21 cellular contexts compared by ENCODE assay signal in the genomic region with DNA sequence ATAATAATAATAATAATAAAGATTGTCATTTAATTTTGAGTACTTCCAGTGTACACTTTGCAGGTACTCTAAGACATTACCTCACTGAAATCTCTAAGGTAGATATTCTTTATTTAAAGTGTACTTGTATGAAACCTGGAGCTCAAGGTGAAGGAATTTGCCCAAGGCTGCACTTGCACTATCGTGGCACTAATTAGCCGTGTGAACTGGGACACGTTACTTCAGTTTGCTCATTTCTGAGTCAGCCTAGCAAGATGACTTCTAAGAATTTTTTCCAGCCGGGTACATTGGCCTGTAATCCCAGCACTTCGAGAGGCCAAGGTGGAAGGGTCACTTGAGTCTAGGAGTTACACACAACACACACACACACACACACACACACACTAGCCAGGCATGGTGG.
"Had no signal": no experiment of that assay in that cellular context is flagged by ENCODE, and none has a peak within 500 bp of the region (broad histone marks: within the 10 kb centered on the region; RNA-seq: fewer than 3 reads in every experiment).

No MANE protein-coding gene starts in this region.

- H3K9me3 Mint-ChIP-seq: effector memory CD8-positive, alpha-beta T cell; naive thymus-derived CD8-positive, alpha-beta T cell; stimulated activated naive B cell treated with anti-CD40 and anti-IgM and Interleukin-4, amounts not matched to agents 10 μg/mL and 1 μg/mL and 100 μg/mL, for 72 hours; stimulated activated naive CD8-positive, alpha-beta T cell treated with anti-CD3 and anti-CD28 coated beads, Interleukin-15, Interleukin-2, amounts not matched to agents 100 ng/mL and 50 ng/mL, for 24 hours had no signal

- H3K4me3 ChIP-seq: lower lobe of right lung, pancreas, right lobe of liver, thoracic aorta, transverse colon had no signal

- ATAC-seq: effector memory CD8-positive, alpha-beta T cell; left colon; left ventricle myocardium superior; naive thymus-derived CD8-positive, alpha-beta T cell; pancreas; right lobe of liver; stimulated activated naive B cell treated with anti-CD40 and anti-IgM and Interleukin-4, amounts not matched to agents 10 μg/mL and 1 μg/mL and 100 μg/mL, for 72 hours had no signal

- H3K27ac ChIP-seq: lower lobe of right lung, pancreas, transverse colon had no signal

- H3K27me3 Mint-ChIP-seq: effector memory CD8-positive, alpha-beta T cell; naive thymus-derived CD8-positive, alpha-beta T cell; stimulated activated naive B cell treated with anti-CD40 and anti-IgM and Interleukin-4, amounts not matched to agents 10 μg/mL and 1 μg/mL and 100 μg/mL, for 72 hours; stimulated activated naive CD8-positive, alpha-beta T cell treated with anti-CD3 and anti-CD28 coated beads, Interleukin-15, Interleukin-2, amounts not matched to agents 100 ng/mL and 50 ng/mL, for 24 hours had no signal

- H3K9me3 ChIP-seq: lower lobe of right lung, pancreas, right lobe of liver, thoracic aorta, transverse colon had no signal

- H3K27ac Mint-ChIP-seq: stimulated activated naive B cell treated with anti-CD40 and anti-IgM and Interleukin-4, amounts not matched to agents 10 μg/mL and 1 μg/mL and 100 μg/mL, for 72 hours; stimulated activated naive CD8-positive, alpha-beta T cell treated with anti-CD3 and anti-CD28 coated beads, Interleukin-15, Interleukin-2, amounts not matched to agents 100 ng/mL and 50 ng/mL, for 24 hours had no signal

- H3K4me1 ChIP-seq: pancreas, transverse colon had no signal

- H3K27me3 ChIP-seq: pancreas, right lobe of liver, transverse colon had no signal

- H3K4me3 Mint-ChIP-seq: effector memory CD8-positive, alpha-beta T cell; naive thymus-derived CD8-positive, alpha-beta T cell; nephron progenitor cell; stimulated activated naive B cell treated with anti-CD40 and anti-IgM and Interleukin-4, amounts not matched to agents 10 μg/mL and 1 μg/mL and 100 μg/mL, for 72 hours; stimulated activated naive CD8-positive, alpha-beta T cell treated with anti-CD3 and anti-CD28 coated beads, Interleukin-15, Interleukin-2, amounts not matched to agents 100 ng/mL and 50 ng/mL, for 24 hours had no signal

- DNase-seq: cerebellar nuclear complex; cortex of kidney; effector memory CD8-positive, alpha-beta T cell; kidney; left colon; left ventricle myocardium superior; lower lobe of right lung; naive thymus-derived CD8-positive, alpha-beta T cell; nephron progenitor cell; nucleus accumbens; pancreas; right lobe of liver; small intestine; stimulated activated CD4-positive, alpha-beta T cell treated with anti-CD3 and anti-CD28 coated beads, Interleukin-15, amount 100 ng/mL, for 24 hours; stimulated activated CD4-positive, alpha-beta T cell treated with anti-CD3 and anti-CD28 coated beads, Interleukin-2, amount 100 ng/mL, for 48 hours; stimulated activated naive B cell treated with anti-CD40 and anti-IgM and Interleukin-4, amounts not matched to agents 10 μg/mL and 1 μg/mL and 100 μg/mL, for 72 hours; transverse colon had no signal

- FAIRE-seq: endometrium, frontal cortex, kidney, pancreas, small intestine had no signal
